In the genomic region with DNA sequence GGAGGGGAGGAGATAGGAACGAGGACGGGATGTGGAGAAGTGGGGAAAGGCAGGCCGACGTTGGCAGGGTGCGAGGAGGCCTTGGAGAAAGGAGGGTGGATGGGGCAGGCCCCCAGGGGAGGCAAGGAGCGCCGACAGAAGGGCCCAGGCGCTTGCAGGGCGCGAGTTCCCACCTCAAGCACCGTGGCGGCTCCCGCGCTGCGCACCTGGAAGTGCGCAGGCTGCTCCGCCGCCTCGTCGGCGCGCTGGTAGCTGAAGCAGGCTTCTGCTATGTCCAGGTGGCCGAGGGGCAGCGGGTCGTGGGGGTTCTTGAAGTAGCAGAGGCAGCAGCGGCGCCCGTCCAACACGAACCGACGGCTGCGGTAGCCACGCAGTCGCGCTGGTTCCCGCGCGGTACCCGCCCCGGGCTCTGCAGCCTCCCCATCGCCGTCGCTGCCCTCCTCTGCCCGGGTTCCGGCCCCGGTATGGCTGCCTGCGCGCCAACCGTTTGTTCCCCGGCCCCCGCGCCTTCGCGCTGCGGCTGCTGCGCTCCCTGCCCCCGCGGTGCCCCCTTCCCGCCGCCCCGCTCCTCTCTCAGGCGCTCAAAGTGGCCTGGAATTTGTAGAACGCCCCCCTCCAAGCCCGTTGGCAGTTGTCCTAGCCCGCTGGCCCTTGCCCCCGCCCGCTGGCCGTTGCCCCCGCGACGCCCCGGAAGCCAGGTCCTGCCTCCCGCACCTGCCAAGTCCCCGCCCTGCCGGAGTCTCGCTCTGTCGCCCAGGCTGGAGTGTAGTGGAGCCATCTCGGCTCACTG, we compare ENCODE assay signal across 8 cellular contexts. TPM values are rescaled to one million over a fixed set of nuclear protein-coding genes. Genes with fewer than 3 reads are reported as not detected.
DNase-seq lines count a peak whose midpoint lies in the region; ATAC-seq, FAIRE-seq and TF ChIP-seq lines count a peak whose summit lies in the region.

No MANE protein-coding gene starts in this region.

- H4K12ac ChIP-seq in trophoblast cell (ENCODE audit: low read depth, low read length) = peak overlapping the region; percentile 77

- no peak overlapping the region for H2BK12ac ChIP-seq in trophoblast cell (ENCODE audit: low read length)

- intact Hi-C loops in upper lobe of right lung (cut with DNase I) = no loop called here

- H3K27ac ChIP-seq in trophoblast cell (ENCODE audit: low read depth, low read length) = peak overlapping the region; percentile 61
- H3K27ac ChIP-seq in upper lobe of right lung = peak overlapping the region; percentile 37

- H4K91ac ChIP-seq in trophoblast cell (ENCODE audit: low read depth, low read length) = peak overlapping the region; percentile 3

- H3K4me3 ChIP-seq in trophoblast cell (ENCODE audit: low read depth, low read length) (peak overlapping the region; percentile 87), upper lobe of right lung (peak overlapping the region; percentile 74)

- H3K18ac ChIP-seq in trophoblast cell (ENCODE audit: low read length) = peak overlapping the region; percentile 64

- WGBS in trophoblast cell (ENCODE audit: extremely low coverage, insufficient coverage, insufficient read length) = no CpG with 5 or more reads among the region's 78 CpGs

- peak overlapping the region; percentile 99 for H3K4me2 ChIP-seq in trophoblast cell (ENCODE audit: low read length)

- no peak overlapping the region for H2BK5ac ChIP-seq in trophoblast cell (ENCODE audit: low read depth, low read length, poor library complexity)

- peak overlapping the region; percentile 68 for H3K9ac ChIP-seq in trophoblast cell (ENCODE audit: low read length)

- H3K27me3 ChIP-seq in trophoblast cell (ENCODE audit: insufficient read depth, low read length) (no peaks in the 10 kb centered on the region), upper lobe of right lung (no peaks in the 10 kb centered on the region)

- peaks cover 4% of the 10 kb centered on the region for H3K79me1 ChIP-seq in trophoblast cell (ENCODE audit: low read length)

- peaks cover 10% of the 10 kb centered on the region for H3K27me3 Mint-ChIP-seq in glutamatergic neuron (ENCODE audit: unreplicated experiment)

- H3K4me3 Mint-ChIP-seq in glutamatergic neuron (ENCODE audit: unreplicated experiment) = peak overlapping the region; percentile 98

- no peaks in the 10 kb centered on the region for H3K36me3 Mint-ChIP-seq in glutamatergic neuron (ENCODE audit: unreplicated experiment)

- H4K8ac ChIP-seq in trophoblast cell (ENCODE audit: low read depth, low read length) = peak overlapping the region; percentile 68

- ATAC-seq in GM21381 (IDR thresholded peaks at IDR 0.05; ENCODE audit: unreplicated experiment) (peak; percentile 71), upper lobe of right lung (peak; percentile 90)

- H3K23ac ChIP-seq in trophoblast cell (ENCODE audit: low read length) = no peak overlapping the region

- DNase-seq in D721Med (ENCODE audit: insufficient read length, low spot score) (peak; percentile 35), HT1080 (ENCODE audit: low read depth) (peak; percentile 6), RCC 7860 (ENCODE audit: low spot score) (peak; percentile 52), glutamatergic neuron (peak; percentile 69), trophoblast cell (peak; percentile 66 to 76), upper lobe of right lung (peak; percentile 93)
- peak; percentile 71 for DNase-seq in activated T-helper 9 cell treated with anti-CD3 and anti-CD28 coated beads, Interleukin-2, amount 50 U/mL, for 16 hours (ENCODE audit: low read depth)

- H3K9me3 ChIP-seq in trophoblast cell (ENCODE audit: insufficient read depth, low read depth, low read length) (no peaks in the 10 kb centered on the region), upper lobe of right lung (no peaks in the 10 kb centered on the region)

- H3K79me2 ChIP-seq in trophoblast cell (ENCODE audit: control insufficient read depth, insufficient read depth, low read length, poor library complexity) = peaks cover 7% of the 10 kb centered on the region

- TF ChIP-seq CTCF in D721Med (IDR thresholded peaks at IDR 0.05; ENCODE audit: insufficient read depth, missing control alignments) (no peak), glutamatergic neuron (IDR thresholded peaks at IDR 0.05; ENCODE audit: partially characterized antibody, unreplicated experiment) (no peak), upper lobe of right lung (IDR thresholded peaks at IDR 0.05) (no peak)

- no peak overlapping the region for H3K4ac ChIP-seq in trophoblast cell (ENCODE audit: low read depth, low read length)

- peak overlapping the region; percentile 72 for H2AFZ ChIP-seq in trophoblast cell (ENCODE audit: insufficient read depth, low read length, poor library complexity)

- H3K27ac Mint-ChIP-seq in glutamatergic neuron (ENCODE audit: unreplicated experiment) = no peak overlapping the region

- no peaks in the 10 kb centered on the region for H3K36me3 ChIP-seq in trophoblast cell (ENCODE audit: control insufficient read depth in 1 of 2, insufficient read depth in 2 of 2, low read length in 2 of 2)
- H3K36me3 ChIP-seq in upper lobe of right lung = no peaks in the 10 kb centered on the region

- H3K4me1 ChIP-seq in trophoblast cell (ENCODE audit: control insufficient read depth in 1 of 2, insufficient read depth in 2 of 2, low read length in 2 of 2) (peaks cover 4 to 9% of the 10 kb centered on the region in 2 experiments), upper lobe of right lung (peaks cover 12% of the 10 kb centered on the region)

- peaks cover 8% of the 10 kb centered on the region for H3K9me3 Mint-ChIP-seq in glutamatergic neuron (ENCODE audit: unreplicated experiment)

- H3K4me1 Mint-ChIP-seq in glutamatergic neuron (ENCODE audit: low read depth, unreplicated experiment) = no peaks in the 10 kb centered on the region

- H3K14ac ChIP-seq in trophoblast cell (ENCODE audit: low read length) = no peak overlapping the region

- H2AK5ac ChIP-seq in trophoblast cell (ENCODE audit: low read length) = no peak overlapping the region

- H2BK120ac ChIP-seq in trophoblast cell (ENCODE audit: insufficient read depth, low read length, poor library complexity) = no peak overlapping the region

- FAIRE-seq in D721Med (lab: Jason Lieb, UNC) (no peak), RCC 7860 (lab: Jason Lieb, UNC) (no peak)

RNA-seq across cellular contexts. Expression of gene ACTR6, which starts 1.1 kb away (rescaled TPM):
- 15.6 and 20.8 TPM in 2 replicates for total RNA-seq in HT1080 (2014; rRNA removed; shearing (Covaris generic))
- 28.9 and 43.8 TPM in 2 replicates for polyA plus RNA-seq in HT1080 (2015; cell fraction: cytosol; rRNA removed)
- polyA plus RNA-seq in HT1080 (2015; cell fraction: nucleus; rRNA removed) = 46.0 and 75.3 TPM in 2 replicates
- total RNA-seq in glutamatergic neuron (ENCODE audit: unreplicated experiment) (36.0 TPM), upper lobe of right lung (25.2 TPM)
- 19.0 and 19.1 TPM in 2 replicates for polyA plus RNA-seq in trophoblast cell (2013)

RNA-seq across cellular contexts. Expression of gene BLTP3B, which starts 56.9 kb away (rescaled TPM):
- 23.6 and 24.0 TPM in 2 replicates for total RNA-seq in HT1080 (2014; rRNA removed; shearing (Covaris generic))
- 13.0 and 18.1 TPM in 2 replicates for polyA plus RNA-seq in HT1080 (2015; cell fraction: cytosol; rRNA removed)
- polyA plus RNA-seq in HT1080 (2015; cell fraction: nucleus; rRNA removed) = 9.7 and 11.3 TPM in 2 replicates
- total RNA-seq in glutamatergic neuron (ENCODE audit: unreplicated experiment) (25.7 TPM), upper lobe of right lung (22.0 TPM)
- polyA plus RNA-seq in trophoblast cell (2013) = 7.3 TPM in 2 replicates

Comparison
In these comparisons a context has a peak if more than half of its experiments do, and no peak if none do; other contexts are left out.
1. Peak in every context shown above with its lines: DNase-seq, ATAC-seq, H3K4me3 ChIP-seq and H3K27ac ChIP-seq.
2. DNase-seq: peak in every context shown above with its lines; median percentile 93 in upper lobe of right lung; 71 in activated T-helper 9 cell treated with anti-CD3 and anti-CD28 coated beads, Interleukin-2, amount 50 U/mL, for 16 hours; 71 in trophoblast cell; 69 in glutamatergic neuron; 52 in RCC 7860; 35 in D721Med; 6 in HT1080.